ENCODE assay signal across 1 cellular context in the genomic region with DNA sequence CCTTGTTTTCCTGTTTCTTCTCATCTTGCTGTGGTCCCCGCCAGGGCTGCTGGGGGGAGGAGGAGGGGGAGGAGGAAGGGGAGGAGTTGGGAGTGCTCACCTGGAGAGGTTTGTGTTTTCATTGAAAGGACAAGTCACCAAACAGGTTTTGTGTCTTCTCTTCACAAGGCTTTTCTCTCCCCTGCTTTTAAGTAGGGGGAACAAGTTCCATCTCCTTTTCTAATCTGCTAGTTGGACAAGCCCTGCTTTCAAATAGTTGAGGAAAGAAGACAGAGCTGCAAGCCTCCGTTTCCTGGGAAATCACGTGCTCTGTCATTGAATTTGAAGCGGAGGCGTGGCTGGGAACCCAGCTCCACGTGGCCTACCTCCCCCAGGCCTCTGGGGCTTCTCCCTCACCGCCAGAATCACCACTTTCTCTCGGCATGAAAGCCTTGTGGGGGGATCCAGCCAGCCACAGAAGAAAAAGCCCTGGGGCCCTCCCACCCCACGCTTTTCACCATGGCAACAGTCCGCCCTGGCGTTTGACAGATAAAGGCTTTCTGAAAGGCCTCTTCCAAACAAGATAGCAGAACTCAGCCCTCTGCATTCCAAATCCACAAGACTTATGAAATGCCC.
TF ChIP-seq lines count a peak whose summit lies in the region.

No MANE protein-coding gene starts in this region.

TF ChIP-seq in HepG2, 621 proteins besides CTCF, POLR2A, EP300 and RAD21 (continues in another document):
- peak; percentile 36; the same call in 1 of the 2 replicates for TF ChIP-seq IRF9 (CRISPR knock-in tag; IDR thresholded peaks at IDR 0.05; ENCODE audit: borderline replicate concordance)
- TF ChIP-seq, protein P1, sequence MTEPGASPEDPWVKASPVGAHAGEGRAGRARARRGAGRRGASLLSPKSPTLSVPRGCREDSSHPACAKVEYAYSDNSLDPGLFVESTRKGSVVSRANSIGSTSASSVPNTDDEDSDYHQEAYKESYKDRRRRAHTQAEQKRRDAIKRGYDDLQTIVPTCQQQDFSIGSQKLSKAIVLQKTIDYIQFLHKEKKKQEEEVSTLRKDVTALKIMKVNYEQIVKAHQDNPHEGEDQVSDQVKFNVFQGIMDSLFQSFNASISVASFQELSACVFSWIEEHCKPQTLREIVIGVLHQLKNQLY (CRISPR knock-in tag; IDR thresholded peaks at IDR 0.05), result peak; percentile 66; the same call in 1 of the 2 replicates
- TF ChIP-seq FLYWCH1 (CRISPR knock-in tag; IDR thresholded peaks at IDR 0.05), result 0 out of 2 replicates have a peak, but pooled peaks have one; percentile 49
- TF ChIP-seq ZFP91 (CRISPR knock-in tag; IDR thresholded peaks at IDR 0.05; ENCODE audit: borderline replicate concordance), result no peak
- TF ChIP-seq ZNF614 (CRISPR knock-in tag; IDR thresholded peaks at IDR 0.05; ENCODE audit: borderline replicate concordance), result 0 out of 2 replicates have a peak, but pooled peaks have one; percentile 46
- 0 out of 2 replicates have a peak, but pooled peaks have one; percentile 23 for TF ChIP-seq ZBTB25 (CRISPR knock-in tag; IDR thresholded peaks at IDR 0.05)
- no peak for TF ChIP-seq ATF1 (CRISPR knock-in tag; IDR thresholded peaks at IDR 0.05)
- no peak for TF ChIP-seq ZNF737 (CRISPR knock-in tag; IDR thresholded peaks at IDR 0.05; ENCODE audit: borderline replicate concordance)
- TF ChIP-seq, protein P2, sequence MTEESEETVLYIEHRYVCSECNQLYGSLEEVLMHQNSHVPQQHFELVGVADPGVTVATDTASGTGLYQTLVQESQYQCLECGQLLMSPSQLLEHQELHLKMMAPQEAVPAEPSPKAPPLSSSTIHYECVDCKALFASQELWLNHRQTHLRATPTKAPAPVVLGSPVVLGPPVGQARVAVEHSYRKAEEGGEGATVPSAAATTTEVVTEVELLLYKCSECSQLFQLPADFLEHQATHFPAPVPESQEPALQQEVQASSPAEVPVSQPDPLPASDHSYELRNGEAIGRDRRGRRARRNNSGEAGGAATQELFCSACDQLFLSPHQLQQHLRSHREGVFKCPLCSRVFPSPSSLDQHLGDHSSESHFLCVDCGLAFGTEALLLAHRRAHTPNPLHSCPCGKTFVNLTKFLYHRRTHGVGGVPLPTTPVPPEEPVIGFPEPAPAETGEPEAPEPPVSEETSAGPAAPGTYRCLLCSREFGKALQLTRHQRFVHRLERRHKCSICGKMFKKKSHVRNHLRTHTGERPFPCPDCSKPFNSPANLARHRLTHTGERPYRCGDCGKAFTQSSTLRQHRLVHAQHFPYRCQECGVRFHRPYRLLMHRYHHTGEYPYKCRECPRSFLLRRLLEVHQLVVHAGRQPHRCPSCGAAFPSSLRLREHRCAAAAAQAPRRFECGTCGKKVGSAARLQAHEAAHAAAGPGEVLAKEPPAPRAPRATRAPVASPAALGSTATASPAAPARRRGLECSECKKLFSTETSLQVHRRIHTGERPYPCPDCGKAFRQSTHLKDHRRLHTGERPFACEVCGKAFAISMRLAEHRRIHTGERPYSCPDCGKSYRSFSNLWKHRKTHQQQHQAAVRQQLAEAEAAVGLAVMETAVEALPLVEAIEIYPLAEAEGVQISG (CRISPR knock-in tag; IDR thresholded peaks at IDR 0.05), result 0 out of 2 replicates have a peak, but pooled peaks have one; percentile 16
- no peak for TF ChIP-seq ZNF556 (CRISPR knock-in tag; IDR thresholded peaks at IDR 0.05; ENCODE audit: borderline replicate concordance)
- TF ChIP-seq MEIS2 (CRISPR knock-in tag; IDR thresholded peaks at IDR 0.05), result 0 out of 2 replicates have a peak, but pooled peaks have one; percentile 37
- no peak for TF ChIP-seq ZSCAN20 (CRISPR knock-in tag; IDR thresholded peaks at IDR 0.05; ENCODE audit: borderline replicate concordance)
- peak; percentile 61; the same call in 1 of the 2 replicates for TF ChIP-seq ZNF83 (CRISPR knock-in tag; IDR thresholded peaks at IDR 0.05; ENCODE audit: borderline replicate concordance)
- TF ChIP-seq, protein P3, sequence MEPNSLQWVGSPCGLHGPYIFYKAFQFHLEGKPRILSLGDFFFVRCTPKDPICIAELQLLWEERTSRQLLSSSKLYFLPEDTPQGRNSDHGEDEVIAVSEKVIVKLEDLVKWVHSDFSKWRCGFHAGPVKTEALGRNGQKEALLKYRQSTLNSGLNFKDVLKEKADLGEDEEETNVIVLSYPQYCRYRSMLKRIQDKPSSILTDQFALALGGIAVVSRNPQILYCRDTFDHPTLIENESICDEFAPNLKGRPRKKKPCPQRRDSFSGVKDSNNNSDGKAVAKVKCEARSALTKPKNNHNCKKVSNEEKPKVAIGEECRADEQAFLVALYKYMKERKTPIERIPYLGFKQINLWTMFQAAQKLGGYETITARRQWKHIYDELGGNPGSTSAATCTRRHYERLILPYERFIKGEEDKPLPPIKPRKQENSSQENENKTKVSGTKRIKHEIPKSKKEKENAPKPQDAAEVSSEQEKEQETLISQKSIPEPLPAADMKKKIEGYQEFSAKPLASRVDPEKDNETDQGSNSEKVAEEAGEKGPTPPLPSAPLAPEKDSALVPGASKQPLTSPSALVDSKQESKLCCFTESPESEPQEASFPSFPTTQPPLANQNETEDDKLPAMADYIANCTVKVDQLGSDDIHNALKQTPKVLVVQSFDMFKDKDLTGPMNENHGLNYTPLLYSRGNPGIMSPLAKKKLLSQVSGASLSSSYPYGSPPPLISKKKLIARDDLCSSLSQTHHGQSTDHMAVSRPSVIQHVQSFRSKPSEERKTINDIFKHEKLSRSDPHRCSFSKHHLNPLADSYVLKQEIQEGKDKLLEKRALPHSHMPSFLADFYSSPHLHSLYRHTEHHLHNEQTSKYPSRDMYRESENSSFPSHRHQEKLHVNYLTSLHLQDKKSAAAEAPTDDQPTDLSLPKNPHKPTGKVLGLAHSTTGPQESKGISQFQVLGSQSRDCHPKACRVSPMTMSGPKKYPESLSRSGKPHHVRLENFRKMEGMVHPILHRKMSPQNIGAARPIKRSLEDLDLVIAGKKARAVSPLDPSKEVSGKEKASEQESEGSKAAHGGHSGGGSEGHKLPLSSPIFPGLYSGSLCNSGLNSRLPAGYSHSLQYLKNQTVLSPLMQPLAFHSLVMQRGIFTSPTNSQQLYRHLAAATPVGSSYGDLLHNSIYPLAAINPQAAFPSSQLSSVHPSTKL (CRISPR knock-in tag; IDR thresholded peaks at IDR 0.05), result peak; percentile 56; the same call in 1 of the 2 replicates
- peak; percentile 61; the same call in 1 of the 2 replicates for TF ChIP-seq NCOA2 (CRISPR knock-in tag; IDR thresholded peaks at IDR 0.05)
- no peak for TF ChIP-seq HOXD1 (CRISPR knock-in tag; IDR thresholded peaks at IDR 0.05)
- TF ChIP-seq ARID4A (CRISPR knock-in tag; IDR thresholded peaks at IDR 0.05; ENCODE audit: borderline replicate concordance), result peak; percentile 83
- no peak for TF ChIP-seq ZNF772 (CRISPR knock-in tag; IDR thresholded peaks at IDR 0.05)
- TF ChIP-seq KLF16 (CRISPR knock-in tag; IDR thresholded peaks at IDR 0.05), result peak in 1 of 2 experiments; percentile 81; a peak in 2 of 4 replicates
- peak; percentile 31; the same call in 1 of the 2 replicates for TF ChIP-seq RXRB (CRISPR knock-in tag; IDR thresholded peaks at IDR 0.05; ENCODE audit: borderline replicate concordance)
- TF ChIP-seq ZBTB20 (CRISPR knock-in tag; IDR thresholded peaks at IDR 0.05; ENCODE audit: borderline replicate concordance, low read depth), result peak; percentile 50; the same call in 1 of the 2 replicates
- TF ChIP-seq PAF1 (CRISPR knock-in tag; IDR thresholded peaks at IDR 0.05), result no peak
- TF ChIP-seq SETDB1 (CRISPR knock-in tag; IDR thresholded peaks at IDR 0.05; ENCODE audit: borderline replicate concordance), result no peak
- peak; percentile 81; the same call in 1 of the 2 replicates for TF ChIP-seq RNF2 (conservative IDR thresholded peaks at IDR 0.05; ENCODE audit: low read depth)
- peak in 1 of 2 experiments; percentile 6; a peak in 1 of 4 replicates for TF ChIP-seq HMGXB4 (CRISPR knock-in tag; IDR thresholded peaks at IDR 0.05; ENCODE audit: borderline replicate concordance in 1 of 2, low read depth in 1 of 2)
- TF ChIP-seq ZKSCAN8 (CRISPR knock-in tag; IDR thresholded peaks at IDR 0.05; ENCODE audit: borderline replicate concordance), result peak; percentile 34; the same call in 1 of the 2 replicates
- 0 out of 2 replicates have a peak, but pooled peaks have one; percentile 64 for TF ChIP-seq ZNF567 (CRISPR knock-in tag; IDR thresholded peaks at IDR 0.05; ENCODE audit: borderline replicate concordance)
- peak; percentile 60; the same call in 1 of the 2 replicates for TF ChIP-seq RFX3 (CRISPR knock-in tag; IDR thresholded peaks at IDR 0.05)
- TF ChIP-seq NRL (CRISPR knock-in tag; IDR thresholded peaks at IDR 0.05; ENCODE audit: borderline replicate concordance), result peak; percentile 35; the same call in 1 of the 2 replicates
- no peak for TF ChIP-seq ZSCAN29 (CRISPR knock-in tag; conservative IDR thresholded peaks at IDR 0.05)
- TF ChIP-seq ZNF382 (CRISPR knock-in tag; IDR thresholded peaks at IDR 0.05; ENCODE audit: borderline replicate concordance), result no peak
- TF ChIP-seq SRY (CRISPR knock-in tag; IDR thresholded peaks at IDR 0.05), result no peak
- TF ChIP-seq BHLHE40 (IDR thresholded peaks at IDR 0.05; ENCODE audit: low read length), result peak; percentile 81
- TF ChIP-seq IRF2 (CRISPR knock-in tag; IDR thresholded peaks at IDR 0.05), result peak; percentile 64; the same call in 1 of the 2 replicates
- TF ChIP-seq REL (CRISPR knock-in tag; conservative IDR thresholded peaks at IDR 0.05), result no peak
